In genomic region chr19:8247129-8247890, GRCh38 we compare ENCODE assay signal across 4 cellular contexts.
TF ChIP-seq lines count a peak whose summit lies in the region.

No MANE protein-coding gene starts in this region.

TF ChIP-seq in HEK293, 187 proteins besides CTCF, POLR2A, EP300 and RAD21:
- TF ChIP-seq ZNF623 (tag by site-specific recombination; IDR thresholded peaks at IDR 0.05): peak; percentile 95
- TF ChIP-seq ZNF121 (tag by site-specific recombination; IDR thresholded peaks at IDR 0.05): peak; percentile 77

TF ChIP-seq in WTC11, 78 proteins besides CTCF, POLR2A, EP300 and RAD21:
- peak; percentile 48; the same call in 1 of the 2 replicates for TF ChIP-seq ZNF121 (CRISPR knock-in tag; IDR thresholded peaks at IDR 0.05)

TF ChIP-seq in K562, 482 proteins besides CTCF, POLR2A, EP300 and RAD21:
- TF ChIP-seq RBM25 (IDR thresholded peaks at IDR 0.05; ENCODE audit: low read depth, low read length, severe bottlenecking) (peak; percentile 20), ZNF121 (CRISPR knock-in tag; conservative IDR thresholded peaks at IDR 0.05) (peak; percentile 50; the same call in 1 of the 2 replicates)

TF ChIP-seq in HepG2, 621 proteins besides CTCF, POLR2A, EP300 and RAD21:
- TF ChIP-seq ZNF777 (CRISPR knock-in tag; IDR thresholded peaks at IDR 0.05) (0 out of 2 replicates have a peak, but pooled peaks have one; percentile 20), ZBTB4 (CRISPR knock-in tag; IDR thresholded peaks at IDR 0.05; ENCODE audit: borderline replicate concordance) (0 out of 2 replicates have a peak, but pooled peaks have one; percentile 6), ZMYM3 (CRISPR knock-in tag; IDR thresholded peaks at IDR 0.05) (peak; percentile 85), ZNF709 (CRISPR knock-in tag; IDR thresholded peaks at IDR 0.05) (0 out of 2 replicates have a peak, but pooled peaks have one; percentile 25), ZNF121 (CRISPR knock-in tag; IDR thresholded peaks at IDR 0.05) (peak; percentile 73; the same call in 1 of the 2 replicates)
